In genomic region chr6:160015778-160016684, GRCh38 we compare ENCODE assay signal across 13 cellular contexts. TPM values are rescaled to one million over a fixed set of nuclear protein-coding genes. Genes with fewer than 3 reads are reported as not detected.
DNase-seq lines count a peak whose midpoint lies in the region; ATAC-seq and TF ChIP-seq lines count a peak whose summit lies in the region.
"Had no signal": no experiment of that assay in that cellular context is flagged by ENCODE, and none has a peak within 500 bp of the region (broad histone marks: within the 10 kb centered on the region; RNA-seq: fewer than 3 reads in every experiment).

No MANE protein-coding gene starts in this region.

- H3K4me2 ChIP-seq in osteoblast (ENCODE audit: insufficient read depth, low read length) = no peak overlapping the region

- H3K9me3 Mint-ChIP-seq in activated CD4-positive, alpha-beta memory T cell treated with anti-CD3 and anti-CD28 coated beads for 36 hours = no peaks in the 10 kb centered on the region
- no peaks in the 10 kb centered on the region for H3K9me3 Mint-ChIP-seq in central memory CD8-positive, alpha-beta T cell
- peaks cover 0 to 3% of the 10 kb centered on the region in 2 donors for H3K9me3 Mint-ChIP-seq in stimulated activated naive B cell treated with anti-CD40 and anti-IgM and Interleukin-4, amounts not matched to agents 10 μg/mL and 1 μg/mL and 100 μg/mL, for 72 hours

- H3K9me3 ChIP-seq in osteoblast (ENCODE audit: low read depth, low read length) = no peaks in the 10 kb centered on the region

- H3K36me3 ChIP-seq in osteoblast (ENCODE audit: insufficient read depth, low read length) = peaks cover 11% of the 10 kb centered on the region

- DNase-seq in activated T-cell treated with anti-CD3 and anti-CD28 coated beads for 1 hour (ENCODE audit: low read depth) = peak; percentile 15
- no peak for DNase-seq in activated T-cell treated with anti-CD3 and anti-CD28 coated beads for 4 hours
- peak; percentile 76 for DNase-seq in activated CD4-positive, alpha-beta memory T cell treated with anti-CD3 and anti-CD28 coated beads for 36 hours
- no peak for DNase-seq in central memory CD8-positive, alpha-beta T cell (ENCODE audit: low spot score in 2 of 2)
- no peak for DNase-seq in stimulated activated naive B cell treated with anti-CD40 and anti-IgM and Interleukin-4, amounts not matched to agents 10 μg/mL and 1 μg/mL and 100 μg/mL, for 72 hours
- DNase-seq in osteoblast (ENCODE audit: insufficient read length, low spot score, missing footprints) = no peak
- DNase-seq in NCI-H1436 (lab: John Stamatoyannopoulos, UW) = no peak
- DNase-seq in hepatic stellate cell (ENCODE audit: low spot score) = no peak
- DNase-seq: erythroblast, mesendoderm, NCI-H1417 treated with DMSO at 0.1 percent for 48 hours, NCI-H82, trophoblast cell had no signal

- no peaks in the 10 kb centered on the region for H3K27me3 ChIP-seq in osteoblast (ENCODE audit: insufficient read depth, low read length)

- no peaks in the 10 kb centered on the region for H3K27me3 Mint-ChIP-seq in activated CD4-positive, alpha-beta memory T cell treated with anti-CD3 and anti-CD28 coated beads for 36 hours
- H3K27me3 Mint-ChIP-seq in central memory CD8-positive, alpha-beta T cell = no peaks in the 10 kb centered on the region
- H3K27me3 Mint-ChIP-seq in stimulated activated naive B cell treated with anti-CD40 and anti-IgM and Interleukin-4, amounts not matched to agents 10 μg/mL and 1 μg/mL and 100 μg/mL, for 72 hours = no peaks in the 10 kb centered on the region

- H3K36me3 Mint-ChIP-seq in activated CD4-positive, alpha-beta memory T cell treated with anti-CD3 and anti-CD28 coated beads for 36 hours = peaks cover 46% of the 10 kb centered on the region
- H3K36me3 Mint-ChIP-seq in central memory CD8-positive, alpha-beta T cell (ENCODE audit: insufficient read depth) = peaks cover 32% of the 10 kb centered on the region
- peaks cover 62 to 83% of the 10 kb centered on the region in 2 donors for H3K36me3 Mint-ChIP-seq in stimulated activated naive B cell treated with anti-CD40 and anti-IgM and Interleukin-4, amounts not matched to agents 10 μg/mL and 1 μg/mL and 100 μg/mL, for 72 hours

- CTCF ChIA-PET in activated CD4-positive, alpha-beta memory T cell treated with anti-CD3 and anti-CD28 coated beads for 36 hours (lab: Charles Lee) = interaction anchor here (0.7 to 1.6 kb wide), 3 partner anchors 40 to 324 kb away, joined by 3 read pairs; no protein-coding TSS in a partner anchor

- H3K27ac ChIP-seq in osteoblast (ENCODE audit: low read depth, low read length) = no peak overlapping the region

- POLR2A ChIA-PET in activated CD4-positive, alpha-beta memory T cell treated with anti-CD3 and anti-CD28 coated beads for 36 hours (lab: Charles Lee) = interaction anchor here (0.7 to 2.1 kb wide), 3 partner anchors 37 to 1220 kb away, joined by 3 to 8 read pairs (median 5); no protein-coding TSS in a partner anchor

- intact Hi-C loops in activated CD4-positive, alpha-beta memory T cell treated with anti-CD3 and anti-CD28 coated beads for 36 hours (cut with micrococcal nuclease) = loop anchor here (1.0 to 5.0 kb wide), 4 partner anchors 37 to 446 kb away; no protein-coding TSS in a partner anchor

- H2AFZ ChIP-seq in osteoblast (ENCODE audit: low read length) = no peak overlapping the region

- H3K4me1 ChIP-seq in osteoblast (ENCODE audit: insufficient read depth, low read length) = peaks cover 15% of the 10 kb centered on the region

- peak overlapping the region; percentile 36 for H3K4me3 Mint-ChIP-seq in activated CD4-positive, alpha-beta memory T cell treated with anti-CD3 and anti-CD28 coated beads for 36 hours
- H3K4me3 Mint-ChIP-seq in central memory CD8-positive, alpha-beta T cell = peak overlapping the region; percentile 61
- H3K4me3 Mint-ChIP-seq in stimulated activated naive B cell treated with anti-CD40 and anti-IgM and Interleukin-4, amounts not matched to agents 10 μg/mL and 1 μg/mL and 100 μg/mL, for 72 hours = no peak overlapping the region

- no peak for TF ChIP-seq CTCF in osteoblast (IDR thresholded peaks at IDR 0.05; ENCODE audit: extremely low read depth, low read depth, low read length)

- ATAC-seq in central memory CD8-positive, alpha-beta T cell (replicated peaks; ENCODE audit: extremely low read depth, poor library complexity, severe bottlenecking) = peak; percentile 53
- no peak for ATAC-seq in stimulated activated naive B cell treated with anti-CD40 and anti-IgM and Interleukin-4, amounts not matched to agents 10 μg/mL and 1 μg/mL and 100 μg/mL, for 72 hours (replicated peaks)

- H4K20me1 ChIP-seq in osteoblast (ENCODE audit: insufficient read depth, low read length) = peaks cover 22% of the 10 kb centered on the region

- no peak overlapping the region for H3K4me3 ChIP-seq in osteoblast (ENCODE audit: insufficient read depth, low read length)

- H3K4me1 Mint-ChIP-seq in activated CD4-positive, alpha-beta memory T cell treated with anti-CD3 and anti-CD28 coated beads for 36 hours (ENCODE audit: low read depth) = peaks cover 66% of the 10 kb centered on the region
- peaks cover 55% of the 10 kb centered on the region for H3K4me1 Mint-ChIP-seq in central memory CD8-positive, alpha-beta T cell
- H3K4me1 Mint-ChIP-seq in stimulated activated naive B cell treated with anti-CD40 and anti-IgM and Interleukin-4, amounts not matched to agents 10 μg/mL and 1 μg/mL and 100 μg/mL, for 72 hours = peaks cover 13 to 63% of the 10 kb centered on the region in 2 donors

- H3K27ac Mint-ChIP-seq in activated CD4-positive, alpha-beta memory T cell treated with anti-CD3 and anti-CD28 coated beads for 36 hours = peak overlapping the region; percentile 80
- peak overlapping the region; percentile 65 for H3K27ac Mint-ChIP-seq in central memory CD8-positive, alpha-beta T cell (ENCODE audit: low read depth)
- H3K27ac Mint-ChIP-seq in stimulated activated naive B cell treated with anti-CD40 and anti-IgM and Interleukin-4, amounts not matched to agents 10 μg/mL and 1 μg/mL and 100 μg/mL, for 72 hours = peak overlapping the region; percentile 65

- H3K79me2 ChIP-seq in osteoblast (ENCODE audit: insufficient read depth, low read length) = peaks cover 20% of the 10 kb centered on the region

RNA-seq across cellular contexts. Expression of gene IGF2R, which starts 47.1 kb away (rescaled TPM):
- total RNA-seq in activated CD4-positive, alpha-beta memory T cell treated with anti-CD3 and anti-CD28 coated beads for 36 hours = 10 to 100 TPM; 73.5 to 75.5 TPM
- 174 and 177 TPM in 2 replicates for total RNA-seq in osteoblast

Comparison
In these comparisons a context has a peak if more than half of its experiments do, and no peak if none do; other contexts are left out.
1. DNase-seq: peak in activated T-cell treated with anti-CD3 and anti-CD28 coated beads for 1 hour (single experiment) and activated CD4-positive, alpha-beta memory T cell treated with anti-CD3 and anti-CD28 coated beads for 36 hours (single experiment); none in activated T-cell treated with anti-CD3 and anti-CD28 coated beads for 4 hours (single experiment), central memory CD8-positive, alpha-beta T cell (0 of 2), stimulated activated naive B cell treated with anti-CD40 and anti-IgM and Interleukin-4, amounts not matched to agents 10 μg/mL and 1 μg/mL and 100 μg/mL, for 72 hours (single experiment), osteoblast (single experiment), NCI-H1436 (single experiment) and hepatic stellate cell (single experiment).
2. H3K4me3 Mint-ChIP-seq: peak in activated CD4-positive, alpha-beta memory T cell treated with anti-CD3 and anti-CD28 coated beads for 36 hours (single experiment) and central memory CD8-positive, alpha-beta T cell (single experiment); none in stimulated activated naive B cell treated with anti-CD40 and anti-IgM and Interleukin-4, amounts not matched to agents 10 μg/mL and 1 μg/mL and 100 μg/mL, for 72 hours (0 of 2).
3. Peak in every context shown above with its lines, with median percentiles within 50 percentile points of each other: H3K27ac Mint-ChIP-seq.